Comparison of ENCODE assay signal across 14 cellular contexts in the genomic region with DNA sequence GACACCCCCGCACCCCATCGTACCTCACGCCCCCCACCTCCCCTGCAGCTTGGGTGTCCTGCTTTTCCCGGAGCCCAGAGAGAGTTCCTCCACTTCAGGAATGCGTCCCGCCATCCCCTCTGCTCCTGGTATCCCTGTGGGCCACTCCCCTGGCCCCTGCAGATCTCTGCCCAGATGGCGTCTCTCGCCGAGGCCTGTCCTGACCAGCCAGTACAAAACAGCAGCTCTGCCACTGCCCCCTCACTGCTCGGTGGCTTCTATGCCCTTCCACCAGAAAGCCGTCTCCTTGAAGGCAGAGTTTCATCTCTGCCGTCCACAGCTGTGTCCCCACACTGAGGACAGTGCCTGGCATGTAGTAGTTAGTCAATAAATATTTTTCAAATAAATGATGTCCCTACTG. TPM values are rescaled to one million over a fixed set of nuclear protein-coding genes. Genes with fewer than 3 reads are reported as not detected.
"Had no signal": no experiment of that assay in that cellular context is flagged by ENCODE, and none has a peak within 500 bp of the region (broad histone marks: within the 10 kb centered on the region; RNA-seq: fewer than 3 reads in every experiment).

No MANE protein-coding gene starts in this region.

RNA-seq across cellular contexts. Expression of a gene that starts 38.7 kb away (rescaled TPM):
- total RNA-seq: dermis microvascular lymphatic vessel endothelial cell; esophagus mucosa; fibroblast of villous mesenchyme; gastrocnemius medialis; heart right ventricle; left cardiac atrium; left ventricle myocardium superior; mammary epithelial cell; mesenteric fat pad; mononuclear cell; naive thymus-derived CD8-positive, alpha-beta T cell; omental fat pad; sciatic nerve had no signal
- polyA plus RNA-seq: keratinocyte; mammary epithelial cell; naive thymus-derived CD8-positive, alpha-beta T cell had no signal
